In the genomic region with DNA sequence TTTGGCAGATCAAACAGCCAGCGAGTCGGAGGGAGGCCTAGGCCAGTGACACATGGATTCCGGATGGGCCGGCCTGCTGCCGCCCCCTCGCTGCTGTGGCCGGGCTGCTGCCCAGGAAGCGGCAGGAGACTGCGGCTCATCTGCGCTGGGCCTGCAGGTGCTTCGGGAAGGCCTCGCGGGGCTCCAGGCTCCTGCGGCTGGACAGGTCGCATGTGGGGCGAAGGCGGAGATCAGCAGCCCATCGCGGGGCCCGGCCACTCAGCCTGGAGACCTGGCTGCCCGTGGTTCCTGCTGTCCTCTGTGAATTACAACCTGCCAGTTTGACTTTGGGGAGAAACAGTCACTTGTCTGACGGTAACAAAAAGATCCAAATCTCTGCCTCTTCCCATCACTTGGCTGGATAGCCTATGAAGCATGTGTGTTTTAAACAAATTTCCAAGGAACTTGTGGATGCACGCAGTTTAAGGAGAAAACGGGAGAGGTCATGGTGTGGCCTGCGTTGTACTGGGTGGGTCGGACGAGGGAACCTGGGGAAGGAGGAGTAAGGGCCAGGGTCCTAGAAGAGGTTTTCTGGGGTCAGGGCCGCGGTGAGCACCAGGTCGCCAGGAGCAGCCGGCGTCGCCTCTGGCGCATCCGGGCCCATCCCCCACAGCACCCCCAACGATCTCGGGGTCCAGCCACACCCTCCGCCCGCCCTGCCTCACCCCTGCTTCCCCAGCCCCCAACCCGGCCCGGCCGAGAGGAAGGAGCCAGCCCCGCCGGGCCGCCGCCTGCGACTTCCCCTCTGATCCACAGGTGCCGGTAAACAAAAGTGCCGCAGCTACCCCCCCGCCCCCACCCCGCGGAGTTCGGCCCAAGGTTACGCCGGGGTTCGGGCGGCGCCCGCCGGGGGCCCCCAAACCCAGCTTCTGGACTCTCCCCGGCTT, we compare ENCODE assay signal across 8 cellular contexts. TPM values are rescaled to one million over a fixed set of nuclear protein-coding genes. Genes with fewer than 3 reads are reported as not detected.
A peak's percentile ranks its signal among the peaks of the same experiment; 100 is the strongest.
DNase-seq lines count a peak whose midpoint lies in the region; ATAC-seq and TF ChIP-seq lines count a peak whose summit lies in the region.

No MANE protein-coding gene starts in this region.

- H3K27me3 ChIP-seq in IMR-90 (ENCODE audit: control insufficient read depth, insufficient read depth, low read length) (peaks cover 74% of the 10 kb centered on the region), iPS-18a (ENCODE audit: control insufficient read depth, insufficient read depth, low read length) (peaks cover 64% of the 10 kb centered on the region)

- no peaks in the 10 kb centered on the region; the same call in 1 of the 2 replicates for H4K20me1 ChIP-seq in IMR-90 (ENCODE audit: insufficient read depth, low read length)

- POLR2A ChIA-PET in IMR-90 (lab: Charles Lee; ENCODE audit: unreplicated experiment) (no interaction called here), MCF 10A (lab: Yijun Ruan, JAX) (interaction anchor here (0.6 kb wide), 1 partner anchor 63 kb away, joined by 3 read pairs; no protein-coding TSS in a partner anchor)

- no peak for TF ChIP-seq POLR2A in IMR-90 (IDR thresholded peaks at IDR 0.05; ENCODE audit: low read depth, low read length)

- no peak overlapping the region for H4K91ac ChIP-seq in IMR-90 (ENCODE audit: insufficient read depth, low read depth, low read length)

- no peak for ATAC-seq in IMR-90 (ENCODE audit: low read depth)

- no TSS peak for BruUV-seq in IMR-90 (replicated peaks; lab: Mats Ljungman, UMichigan)
- no TSS peak for BruUV-seq in MCF 10A (replicated peaks; lab: Mats Ljungman, UMichigan)

- H2BK5ac ChIP-seq in IMR-90 (ENCODE audit: low read depth, low read length, poor library complexity, severe bottlenecking) = no peak overlapping the region

- H3K4ac ChIP-seq in IMR-90 (ENCODE audit: low read depth, low read length) = no peak overlapping the region

- H3K27me3 Mint-ChIP-seq in MCF 10A (ENCODE audit: insufficient read depth, unreplicated experiment) = no peaks in the 10 kb centered on the region

- H4K5ac ChIP-seq in IMR-90 (ENCODE audit: low read depth, low read length) = no peak overlapping the region

- H3K27ac Mint-ChIP-seq in MCF 10A (ENCODE audit: low read depth, unreplicated experiment) = no peak overlapping the region

- H3K4me3 Mint-ChIP-seq in MCF 10A (ENCODE audit: unreplicated experiment) = no peak overlapping the region

- H3K9me1 ChIP-seq in IMR-90 (ENCODE audit: insufficient read depth, low read length) = no peaks in the 10 kb centered on the region

- no peaks in the 10 kb centered on the region for H3K4me1 Mint-ChIP-seq in MCF 10A (ENCODE audit: insufficient read depth, unreplicated experiment)

- WGBS in IMR-90 (ENCODE audit: extremely low coverage in 2 of 2, insufficient read length in 1 of 2), 2 experiments = 43% methylated on average over 28 of the region's 61 CpGs; no CpG with 5 or more reads in 1 of the 2 experiments

- H3K18ac ChIP-seq in IMR-90 (ENCODE audit: low read depth, low read length) = no peak overlapping the region

- no peaks in the 10 kb centered on the region for H3K9me3 Mint-ChIP-seq in MCF 10A (ENCODE audit: unreplicated experiment)

- H3K4me1 ChIP-seq in IMR-90 (ENCODE audit: control insufficient read depth, insufficient read depth, low read length) (peaks cover 5% of the 10 kb centered on the region; the same call in 1 of the 2 replicates), iPS-18a (ENCODE audit: control insufficient read depth, low read depth, low read length) (peaks cover 13% of the 10 kb centered on the region)

- no peak overlapping the region for H2AK9ac ChIP-seq in IMR-90 (replicated peaks; ENCODE audit: low read depth, low read length, poor library complexity)

- no peak overlapping the region for H2BK15ac ChIP-seq in IMR-90 (ENCODE audit: low read depth, low read length)

- no peak for TF ChIP-seq RAD21 in IMR-90 (IDR thresholded peaks at IDR 0.05; ENCODE audit: low read length)

- H3K4me2 ChIP-seq in IMR-90 (ENCODE audit: low read depth, low read length) = no peak overlapping the region

- no peaks in the 10 kb centered on the region for H3K79me1 ChIP-seq in IMR-90 (ENCODE audit: low read depth in 1 of 2, low read length in 2 of 2)

- in situ Hi-C loops in IMR-90 (cut with MboI; ENCODE audit: low sequenced_read_pairs) = no loop called here

- no peak overlapping the region for H2BK20ac ChIP-seq in IMR-90 (ENCODE audit: low read depth, low read length)

- H4K8ac ChIP-seq in IMR-90 (ENCODE audit: low read depth in 2 of 2, low read length in 2 of 2) = no peak overlapping the region

- H3K23ac ChIP-seq in IMR-90 (ENCODE audit: low read depth, low read length) = no peak overlapping the region

- CTCF ChIA-PET in IMR-90 (lab: Yijun Ruan, JAX) = no interaction called here
- CTCF ChIA-PET in MCF 10A (lab: Yijun Ruan, JAX) = no interaction called here

- H3K27ac ChIP-seq in IMR-90 (ENCODE audit: insufficient read depth, low read length) = no peak overlapping the region
- no peak overlapping the region for H3K27ac ChIP-seq in iPS-18a (ENCODE audit: low read length)

- H3K36me3 ChIP-seq in IMR-90 (ENCODE audit: control insufficient read depth, insufficient read depth, low read length) (no peaks in the 10 kb centered on the region), iPS-18a (ENCODE audit: control insufficient read depth, low read depth, low read length) (no peaks in the 10 kb centered on the region)

- H3K9ac ChIP-seq in IMR-90 (ENCODE audit: low read depth, low read length) (no peak overlapping the region), iPS-18a (ENCODE audit: low read length) (no peak overlapping the region)

- intact Hi-C loops in IMR-90 (cut with micrococcal nuclease) = no loop called here
- intact Hi-C loops in MCF 10A (cut with micrococcal nuclease) = no loop called here

- H3K4me3 ChIP-seq in IMR-90 (ENCODE audit: insufficient read depth, low read depth, low read length) (no peak overlapping the region), iPS-18a (ENCODE audit: low read length) (peak overlapping the region; percentile 64)

- H3K9me3 ChIP-seq in IMR-90 (ENCODE audit: control insufficient read depth, insufficient read depth, low read length) (no peaks in the 10 kb centered on the region), iPS-18a (ENCODE audit: control insufficient read depth, low read depth, low read length) (no peaks in the 10 kb centered on the region)

- no peak overlapping the region for H2AK5ac ChIP-seq in IMR-90 (ENCODE audit: low read depth, low read length)

- H2AFZ ChIP-seq in IMR-90 (replicated peaks; ENCODE audit: low read length, poor library complexity) = no peak overlapping the region

- DNase-seq in IMR-90 = peak; percentile 19
- peak; percentile 52 for DNase-seq in activated gamma-delta T cell treated with anti-CD3 and anti-CD28 coated beads, Interleukin-2, amount 50 U/mL, for 16 hours (ENCODE audit: low read depth)
- peak; percentile 48 to 58 for DNase-seq in stimulated activated CD4-positive, alpha-beta T cell treated with anti-CD3 and anti-CD28 coated beads, Interleukin-15, amount 100 ng/mL, for 1 hour (ENCODE audit: low read depth in 1 of 2, low spot score in 1 of 2)
- no peak for DNase-seq in HCEC 1CT
- no peak for DNase-seq in middle frontal gyrus (ENCODE audit: extremely low spot score, low spot score)
- no peak for DNase-seq in NCI-H1092 treated with DMSO at 0.1 percent for 48 hours (lab: John Stamatoyannopoulos, UW)
- DNase-seq in MCF 10A (ENCODE audit: unreplicated experiment) = no peak

- H3K14ac ChIP-seq in IMR-90 (replicated peaks; ENCODE audit: low read depth, low read length) = no peak overlapping the region

- H3K56ac ChIP-seq in IMR-90 (ENCODE audit: extremely low read depth, insufficient read depth, low read length) = no peak overlapping the region

- TF ChIP-seq CTCF in IMR-90 (conservative IDR thresholded peaks at IDR 0.05; ENCODE audit: low read depth, low read length) (no peak), MCF 10A (IDR thresholded peaks at IDR 0.05; ENCODE audit: unreplicated experiment) (no peak)

- H3K36me3 Mint-ChIP-seq in MCF 10A (ENCODE audit: insufficient read depth, unreplicated experiment) = no peaks in the 10 kb centered on the region

- no peak overlapping the region for H2BK120ac ChIP-seq in IMR-90 (ENCODE audit: low read depth, low read length)

- dilution Hi-C loops in IMR-90 (cut with HindIII; ENCODE audit: low sequenced_read_pairs, unreplicated experiment) = no loop called here

TF ChIP-seq in IMR-90, 13 proteins besides CTCF, POLR2A, EP300 and RAD21:
- TF ChIP-seq, protein P1, sequence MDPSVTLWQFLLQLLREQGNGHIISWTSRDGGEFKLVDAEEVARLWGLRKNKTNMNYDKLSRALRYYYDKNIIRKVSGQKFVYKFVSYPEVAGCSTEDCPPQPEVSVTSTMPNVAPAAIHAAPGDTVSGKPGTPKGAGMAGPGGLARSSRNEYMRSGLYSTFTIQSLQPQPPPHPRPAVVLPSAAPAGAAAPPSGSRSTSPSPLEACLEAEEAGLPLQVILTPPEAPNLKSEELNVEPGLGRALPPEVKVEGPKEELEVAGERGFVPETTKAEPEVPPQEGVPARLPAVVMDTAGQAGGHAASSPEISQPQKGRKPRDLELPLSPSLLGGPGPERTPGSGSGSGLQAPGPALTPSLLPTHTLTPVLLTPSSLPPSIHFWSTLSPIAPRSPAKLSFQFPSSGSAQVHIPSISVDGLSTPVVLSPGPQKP (IDR thresholded peaks at IDR 0.05; ENCODE audit: borderline replicate concordance, low read depth, low read length) = no peak
- no peak for TF ChIP-seq RCOR1 (IDR thresholded peaks at IDR 0.05; ENCODE audit: insufficient replicate concordance, low read length)
- TF ChIP-seq, protein P2, sequence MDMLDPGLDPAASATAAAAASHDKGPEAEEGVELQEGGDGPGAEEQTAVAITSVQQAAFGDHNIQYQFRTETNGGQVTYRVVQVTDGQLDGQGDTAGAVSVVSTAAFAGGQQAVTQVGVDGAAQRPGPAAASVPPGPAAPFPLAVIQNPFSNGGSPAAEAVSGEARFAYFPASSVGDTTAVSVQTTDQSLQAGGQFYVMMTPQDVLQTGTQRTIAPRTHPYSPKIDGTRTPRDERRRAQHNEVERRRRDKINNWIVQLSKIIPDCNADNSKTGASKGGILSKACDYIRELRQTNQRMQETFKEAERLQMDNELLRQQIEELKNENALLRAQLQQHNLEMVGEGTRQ (IDR thresholded peaks at IDR 0.05; ENCODE audit: low read depth, low read length) = no peak
- TF ChIP-seq CEBPB (IDR thresholded peaks at IDR 0.05; ENCODE audit: low read depth, low read length) = no peak

RNA-seq across cellular contexts. Expression of a gene that starts 1.6 kb away (rescaled TPM):
- not detected in 2 replicates for total RNA-seq in IMR-90 (2012; rRNA removed)
- 0.02 TPM in 1 of 2 replicates, not detected in the other for polyA plus RNA-seq in IMR-90 (2012; rRNA removed)
- 0.04 TPM in 1 of 2 replicates, not detected in the other for polyA plus RNA-seq in IMR-90 (2012; cell fraction: cytosol; rRNA removed)
- 0.23 and 0.36 TPM in 2 replicates for polyA plus RNA-seq in IMR-90 (2012; cell fraction: nucleus; rRNA removed; ENCODE audit: low replicate concordance)
- 1.2 and 1.3 TPM in 2 replicates for total RNA-seq in MCF 10A (2022)

Comparison
In these comparisons a context has a peak if more than half of its experiments do, and no peak if none do; other contexts are left out.
1. DNase-seq: peak in IMR-90 (single experiment), activated gamma-delta T cell treated with anti-CD3 and anti-CD28 coated beads, Interleukin-2, amount 50 U/mL, for 16 hours (single experiment) and stimulated activated CD4-positive, alpha-beta T cell treated with anti-CD3 and anti-CD28 coated beads, Interleukin-15, amount 100 ng/mL, for 1 hour (2 of 2); none in HCEC 1CT (single experiment), middle frontal gyrus (single experiment), NCI-H1092 treated with DMSO at 0.1 percent for 48 hours (single experiment) and MCF 10A (single experiment).